Comparison of ENCODE assay signal across 1 cellular context in the genomic region with DNA sequence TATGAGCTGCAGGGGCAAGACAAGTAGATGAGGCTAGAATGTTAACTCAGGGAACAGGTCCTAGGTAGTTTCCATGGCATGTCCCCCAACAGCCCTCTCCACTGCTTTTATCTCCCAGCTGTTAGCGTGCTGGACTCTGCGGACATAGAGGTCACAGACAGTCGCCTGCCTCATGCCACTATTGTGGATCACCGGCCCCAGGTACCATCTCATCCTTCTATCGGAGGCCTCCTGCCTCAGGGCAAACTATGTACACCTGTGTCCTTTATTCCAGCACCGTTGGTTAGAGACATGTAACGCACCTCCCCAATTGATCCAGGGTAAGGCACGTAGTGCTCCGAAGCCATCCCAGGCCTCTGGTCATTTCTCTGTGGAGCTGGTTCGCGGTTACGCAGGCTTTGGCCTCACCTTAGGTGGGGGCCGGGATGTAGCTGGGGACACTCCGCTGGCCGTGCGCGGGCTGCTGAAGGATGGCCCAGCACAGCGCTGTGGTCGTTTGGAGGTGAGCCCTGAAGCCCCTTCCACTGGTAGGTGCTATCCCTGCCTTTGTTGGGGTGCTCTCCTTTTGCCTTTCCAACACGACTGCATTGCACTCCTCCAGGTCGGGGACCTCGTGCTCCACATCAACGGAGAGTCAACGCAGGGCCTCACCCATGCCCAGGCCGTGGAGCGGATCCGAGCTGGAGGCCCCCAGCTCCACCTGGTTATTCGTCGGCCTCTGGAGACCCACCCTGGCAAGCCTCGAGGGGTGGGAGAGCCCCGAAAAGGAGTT.
TF ChIP-seq lines count a peak whose summit lies in the region.

No MANE protein-coding gene starts in this region.

TF ChIP-seq in H1, 55 proteins besides CTCF, POLR2A, EP300 and RAD21:
- TF ChIP-seq KDM1A (IDR thresholded peaks at IDR 0.05; ENCODE audit: borderline replicate concordance, low read length) = no peak
- no peak for TF ChIP-seq FOSL1 (IDR thresholded peaks at IDR 0.05; ENCODE audit: insufficient read depth, low read depth, low read length)
- TF ChIP-seq SP4 (IDR thresholded peaks at IDR 0.05; ENCODE audit: low read length) = no peak
